In genomic region chr2:151009437-151010175, GRCh38 we compare ENCODE assay signal across 30 cellular contexts.
"Had no signal": no experiment of that assay in that cellular context is flagged by ENCODE, and none has a peak within 500 bp of the region (broad histone marks: within the 10 kb centered on the region; RNA-seq: fewer than 3 reads in every experiment).

No MANE protein-coding gene starts in this region.

- H3K9me3 Mint-ChIP-seq: activated CD4-positive, alpha-beta memory T cell treated with anti-CD3 and anti-CD28 coated beads for 36 hours; activated CD4-positive, alpha-beta T cell treated with anti-CD3 and anti-CD28 coated beads, Interleukin-2, amount 10 ng/mL, durations not matched to agents 24 days and 14 days; activated naive CD4-positive, alpha-beta T cell treated with anti-CD3 and anti-CD28 coated beads, Interleukin-2, amount 50 U/mL, for 24 hours; activated naive CD8-positive, alpha-beta T cell treated with anti-CD3 and anti-CD28 coated beads, Interleukin-2, amount 50 U/mL, for 24 hours; central memory CD8-positive, alpha-beta T cell; dendritic cell treated with granulocyte-macrophage colony-stimulating factor and Interleukin-4, amounts not matched to agents 40 ng/mL and 50 ng/mL, for 4 days; naive B cell; nephron progenitor cell; stimulated activated memory B cell treated with anti-CD40 and anti-IgM and Interleukin-4, amounts not matched to agents 10 μg/mL and 1 μg/mL and 100 μg/mL, for 72 hours; stimulated activated naive CD8-positive, alpha-beta T cell treated with anti-CD3 and anti-CD28 coated beads, Interleukin-15, amount 100 ng/mL, for 72 hours; T-helper 1 cell treated with Interleukin-12 subunit alpha and Interleukin-12 subunit beta and Interleukin-4 antibody, amounts not matched to agents 30 μg/mL and 1 μg/mL, for 36 hours; type B pancreatic cell had no signal

- H3K4me2 ChIP-seq: smooth muscle cell had no signal

- H3K9me3 ChIP-seq: left ventricle myocardium inferior, neutrophil, ovary, right atrium auricular region had no signal

- H3K27me3 Mint-ChIP-seq: activated CD4-positive, alpha-beta T cell treated with anti-CD3 and anti-CD28 coated beads, Interleukin-2, amount 10 ng/mL, durations not matched to agents 24 days and 14 days; activated naive CD4-positive, alpha-beta T cell treated with anti-CD3 and anti-CD28 coated beads, Interleukin-2, amount 50 U/mL, for 24 hours; activated naive CD8-positive, alpha-beta T cell treated with anti-CD3 and anti-CD28 coated beads, Interleukin-2, amount 50 U/mL, for 24 hours; central memory CD8-positive, alpha-beta T cell; stimulated activated memory B cell treated with anti-CD40 and anti-IgM and Interleukin-4, amounts not matched to agents 10 μg/mL and 1 μg/mL and 100 μg/mL, for 72 hours; stimulated activated naive CD8-positive, alpha-beta T cell treated with anti-CD3 and anti-CD28 coated beads, Interleukin-15, amount 100 ng/mL, for 72 hours; type B pancreatic cell had no signal

- H3K4me3 Mint-ChIP-seq: activated CD4-positive, alpha-beta memory T cell treated with anti-CD3 and anti-CD28 coated beads for 36 hours; activated CD4-positive, alpha-beta T cell treated with anti-CD3 and anti-CD28 coated beads, Interleukin-2, amount 10 ng/mL, durations not matched to agents 24 days and 14 days; activated naive CD4-positive, alpha-beta T cell treated with anti-CD3 and anti-CD28 coated beads, Interleukin-2, amount 50 U/mL, for 24 hours; activated naive CD8-positive, alpha-beta T cell treated with anti-CD3 and anti-CD28 coated beads, Interleukin-2, amount 50 U/mL, for 24 hours; central memory CD8-positive, alpha-beta T cell; dendritic cell treated with granulocyte-macrophage colony-stimulating factor and Interleukin-4, amounts not matched to agents 40 ng/mL and 50 ng/mL, for 4 days; naive B cell; nephron progenitor cell; stimulated activated memory B cell treated with anti-CD40 and anti-IgM and Interleukin-4, amounts not matched to agents 10 μg/mL and 1 μg/mL and 100 μg/mL, for 72 hours; stimulated activated naive CD8-positive, alpha-beta T cell treated with anti-CD3 and anti-CD28 coated beads, Interleukin-15, amount 100 ng/mL, for 72 hours; T-helper 1 cell treated with Interleukin-12 subunit alpha and Interleukin-12 subunit beta and Interleukin-4 antibody, amounts not matched to agents 30 μg/mL and 1 μg/mL, for 36 hours; type B pancreatic cell had no signal

- H3K27ac ChIP-seq: left ventricle myocardium inferior, neutrophil, ovary, right atrium auricular region had no signal

- H3K4me1 ChIP-seq: left ventricle myocardium inferior, right atrium auricular region had no signal

- FAIRE-seq: bronchial epithelial cell, frontal cortex had no signal

- H3K27ac Mint-ChIP-seq: activated CD4-positive, alpha-beta memory T cell treated with anti-CD3 and anti-CD28 coated beads for 36 hours; activated CD4-positive, alpha-beta T cell treated with anti-CD3 and anti-CD28 coated beads, Interleukin-2, amount 10 ng/mL, durations not matched to agents 24 days and 14 days; activated naive CD4-positive, alpha-beta T cell treated with anti-CD3 and anti-CD28 coated beads, Interleukin-2, amount 50 U/mL, for 24 hours; activated naive CD8-positive, alpha-beta T cell treated with anti-CD3 and anti-CD28 coated beads, Interleukin-2, amount 50 U/mL, for 24 hours; dendritic cell treated with granulocyte-macrophage colony-stimulating factor and Interleukin-4, amounts not matched to agents 40 ng/mL and 50 ng/mL, for 4 days; naive B cell; nephron progenitor cell; stimulated activated memory B cell treated with anti-CD40 and anti-IgM and Interleukin-4, amounts not matched to agents 10 μg/mL and 1 μg/mL and 100 μg/mL, for 72 hours; stimulated activated naive CD8-positive, alpha-beta T cell treated with anti-CD3 and anti-CD28 coated beads, Interleukin-15, amount 100 ng/mL, for 72 hours; T-helper 1 cell treated with Interleukin-12 subunit alpha and Interleukin-12 subunit beta and Interleukin-4 antibody, amounts not matched to agents 30 μg/mL and 1 μg/mL, for 36 hours; type B pancreatic cell had no signal

- H3K36me3 ChIP-seq: left ventricle myocardium inferior, neutrophil, ovary, right atrium auricular region had no signal

- H3K27me3 ChIP-seq: neutrophil, ovary, right atrium auricular region had no signal

- H3K36me3 Mint-ChIP-seq: activated CD4-positive, alpha-beta memory T cell treated with anti-CD3 and anti-CD28 coated beads for 36 hours; activated naive CD4-positive, alpha-beta T cell treated with anti-CD3 and anti-CD28 coated beads, Interleukin-2, amount 50 U/mL, for 24 hours; naive B cell; stimulated activated memory B cell treated with anti-CD40 and anti-IgM and Interleukin-4, amounts not matched to agents 10 μg/mL and 1 μg/mL and 100 μg/mL, for 72 hours; type B pancreatic cell had no signal

- ATAC-seq: activated naive CD8-positive, alpha-beta T cell treated with anti-CD3 and anti-CD28 coated beads, Interleukin-2, amount 50 U/mL, for 24 hours; stimulated activated memory B cell treated with anti-CD40 and anti-IgM and Interleukin-4, amounts not matched to agents 10 μg/mL and 1 μg/mL and 100 μg/mL, for 72 hours; stimulated activated naive CD8-positive, alpha-beta T cell treated with anti-CD3 and anti-CD28 coated beads, Interleukin-15, amount 100 ng/mL, for 72 hours had no signal

- H3K4me3 ChIP-seq: left ventricle myocardium inferior, ovary, right atrium auricular region, smooth muscle cell had no signal

- DNase-seq: activated CD4-positive, alpha-beta memory T cell treated with anti-CD3 and anti-CD28 coated beads for 36 hours; activated CD4-positive, alpha-beta T cell treated with anti-CD3 and anti-CD28 coated beads, Interleukin-2, amount 10 ng/mL, durations not matched to agents 24 days and 14 days; activated CD4-positive, CD25-positive, alpha-beta regulatory T cell treated with anti-CD3 and anti-CD28 coated beads, Interleukin-2, amount 50 U/mL, for 72 hours; activated CD8-positive, alpha-beta memory T cell treated with anti-CD3 and anti-CD28 coated beads, Interleukin-2, amount 50 U/mL, for 4 hours; activated gamma-delta T cell treated with Interleukin-2 at 50 U/mL for 16 hours; activated naive CD8-positive, alpha-beta T cell treated with anti-CD3 and anti-CD28 coated beads, Interleukin-2, amount 50 U/mL, for 24 hours; activated T-cell treated with anti-CD3 and anti-CD28 coated beads, Interleukin-2, amount 50 U/mL, for 1 hour; effector CD4-positive, alpha-beta T cell; left ventricle myocardium inferior; mammary epithelial cell; naive B cell; nephron progenitor cell; ovary; stimulated activated CD4-positive, alpha-beta T cell treated with anti-CD3 and anti-CD28 coated beads, Interleukin-1b, Interleukin-23, amount 100 ng/mL, for 48 hours; stimulated activated CD4-positive, alpha-beta T cell treated with anti-CD3 and anti-CD28 coated beads, Interleukin-4, amount 100 ng/mL, for 4 hours; stimulated activated CD8-positive, alpha-beta memory T cell treated with anti-CD3 and anti-CD28 coated beads, Interleukin-4, amount 100 ng/mL, for 48 hours; stimulated activated naive CD8-positive, alpha-beta T cell treated with anti-CD3 and anti-CD28 coated beads, Interleukin-15, amount 100 ng/mL, for 72 hours; substantia nigra; T1000 had no signal

- H3K4me1 Mint-ChIP-seq: activated CD4-positive, alpha-beta T cell treated with anti-CD3 and anti-CD28 coated beads, Interleukin-2, amount 10 ng/mL, durations not matched to agents 24 days and 14 days; activated naive CD4-positive, alpha-beta T cell treated with anti-CD3 and anti-CD28 coated beads, Interleukin-2, amount 50 U/mL, for 24 hours; activated naive CD8-positive, alpha-beta T cell treated with anti-CD3 and anti-CD28 coated beads, Interleukin-2, amount 50 U/mL, for 24 hours; central memory CD8-positive, alpha-beta T cell; naive B cell; stimulated activated memory B cell treated with anti-CD40 and anti-IgM and Interleukin-4, amounts not matched to agents 10 μg/mL and 1 μg/mL and 100 μg/mL, for 72 hours; stimulated activated naive CD8-positive, alpha-beta T cell treated with anti-CD3 and anti-CD28 coated beads, Interleukin-15, amount 100 ng/mL, for 72 hours had no signal
